8 cellular contexts compared by ENCODE assay signal in the genomic region with DNA sequence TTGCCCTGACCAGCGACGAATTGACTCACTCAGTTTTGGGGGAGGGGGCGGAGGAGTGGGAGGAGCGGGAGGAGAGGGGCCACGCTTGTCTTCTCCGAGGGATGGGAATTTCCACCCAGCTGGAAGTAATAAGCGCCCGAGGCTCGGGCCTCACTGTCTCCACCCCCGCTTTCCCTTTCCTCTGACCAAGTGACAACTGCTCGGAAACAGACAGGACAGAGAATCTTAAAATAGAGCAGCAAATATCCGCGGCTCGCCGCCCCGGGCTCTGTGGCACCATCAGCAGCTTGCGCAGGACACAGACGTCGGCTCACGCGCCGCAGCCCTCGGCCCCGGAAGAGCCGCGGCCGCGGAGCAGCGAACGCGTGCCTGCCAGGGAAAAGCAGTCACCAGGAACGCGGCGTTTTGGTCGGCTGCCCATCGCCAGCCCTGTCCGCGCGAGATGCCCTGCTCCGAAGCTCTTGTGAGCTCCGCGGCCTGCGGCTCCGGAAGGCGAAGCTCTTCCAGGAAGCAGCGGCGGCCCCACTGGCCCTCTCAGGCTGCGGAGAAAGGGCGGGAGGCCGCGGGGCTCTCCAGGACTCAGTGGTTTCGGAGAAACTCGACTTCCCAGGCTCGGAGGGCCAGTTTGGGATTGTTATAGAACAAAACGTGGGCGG. TPM values are rescaled to one million over a fixed set of nuclear protein-coding genes. Genes with fewer than 3 reads are reported as not detected.
A peak's percentile ranks its signal among the peaks of the same experiment; 100 is the strongest.
DNase-seq lines count a peak whose midpoint lies in the region; FAIRE-seq and TF ChIP-seq lines count a peak whose summit lies in the region.

No MANE protein-coding gene starts in this region.

- no peaks in the 10 kb centered on the region for H3K27me3 ChIP-seq in WERI-Rb-1 (ENCODE audit: insufficient read depth, low read depth, severe bottlenecking)

- H3K4me3 ChIP-seq in WERI-Rb-1 (ENCODE audit: low read depth, low read length): peak overlapping the region; percentile 43
- peak overlapping the region; percentile 42 to 50 for H3K4me3 ChIP-seq in kidney (ENCODE audit: low read length in 2 of 2)

- TF ChIP-seq CTCF in WERI-Rb-1 (IDR thresholded peaks at IDR 0.05; ENCODE audit: low read depth, low read length) (no peak), kidney (IDR thresholded peaks at IDR 0.05; ENCODE audit: borderline replicate concordance, extremely low read depth, insufficient read depth) (no peak)

- H3K9ac ChIP-seq in kidney (ENCODE audit: low read length in 2 of 2): peak overlapping the region; percentile 22 to 56

- H3K9me3 ChIP-seq in WERI-Rb-1 (ENCODE audit: severe bottlenecking) (no peaks in the 10 kb centered on the region), kidney (ENCODE audit: control insufficient read depth in 1 of 2, low read length in 2 of 2) (no peaks in the 10 kb centered on the region)

- no peak for FAIRE-seq in kidney (lab: Jason Lieb, UNC)

- peaks cover 0 to 10% of the 10 kb centered on the region in 2 donors for H3K4me1 ChIP-seq in kidney (ENCODE audit: control insufficient read depth in 1 of 2, insufficient read depth in 1 of 2, low read depth in 1 of 2, low read length in 2 of 2)

- intact Hi-C loops in kidney (cut with DNase I): no loop called here

- H3K27ac ChIP-seq in WERI-Rb-1 (peak overlapping the region; percentile 65), kidney (ENCODE audit: low read depth in 2 of 2, low read length in 2 of 2) (peak overlapping the region; percentile 85 to 87)

- H3K36me3 ChIP-seq in WERI-Rb-1 (no peaks in the 10 kb centered on the region), kidney (ENCODE audit: control insufficient read depth in 1 of 2, insufficient read depth in 2 of 2, low read length in 2 of 2) (no peaks in the 10 kb centered on the region)

- DNase-seq in GF-D8 (lab: John Stamatoyannopoulos, UW) (peak; percentile 37), HCEC 1CT (peak; percentile 71), NCI-H1417 treated with DMSO at 0.1 percent for 48 hours (lab: John Stamatoyannopoulos, UW) (peak; percentile 63), WERI-Rb-1 (no peak), cerebellar cortex (ENCODE audit: low spot score) (peak; percentile 67), kidney (peak; percentile 95), LoVo (ENCODE audit: low spot score) (no peak)
- DNase-seq in stimulated activated CD4-positive, alpha-beta T cell treated with anti-CD3 and anti-CD28 coated beads, Interleukin-12 subunit alpha, Interleukin-12 subunit beta, amount 100 ng/mL, for 48 hours (ENCODE audit: low read depth in 2 of 3, low spot score in 1 of 3): peak; percentile 48 to 66 (median 56)

RNA-seq across cellular contexts. Expression of gene RGS16, which starts 10.7 kb away (rescaled TPM):
- 4.2 TPM for total RNA-seq in kidney
- 7.7 TPM for polyA plus RNA-seq in kidney (ENCODE audit: insufficient read depth, low read depth, low replicate concordance)

RNA-seq across cellular contexts. Expression of gene RNASEL, which starts 25.9 kb away (rescaled TPM):
- total RNA-seq in kidney: 12.1 TPM
- 6.0 TPM for polyA plus RNA-seq in kidney (ENCODE audit: insufficient read depth, low read depth, low replicate concordance)

Comparison
In these comparisons a context has a peak if more than half of its experiments do, and no peak if none do; other contexts are left out.
1. DNase-seq: peak in GF-D8 (single experiment), HCEC 1CT (single experiment), NCI-H1417 treated with DMSO at 0.1 percent for 48 hours (single experiment), cerebellar cortex (single experiment), kidney (single experiment) and stimulated activated CD4-positive, alpha-beta T cell treated with anti-CD3 and anti-CD28 coated beads, Interleukin-12 subunit alpha, Interleukin-12 subunit beta, amount 100 ng/mL, for 48 hours (3 of 3); none in WERI-Rb-1 (single experiment) and LoVo (single experiment).